In the genomic region with DNA sequence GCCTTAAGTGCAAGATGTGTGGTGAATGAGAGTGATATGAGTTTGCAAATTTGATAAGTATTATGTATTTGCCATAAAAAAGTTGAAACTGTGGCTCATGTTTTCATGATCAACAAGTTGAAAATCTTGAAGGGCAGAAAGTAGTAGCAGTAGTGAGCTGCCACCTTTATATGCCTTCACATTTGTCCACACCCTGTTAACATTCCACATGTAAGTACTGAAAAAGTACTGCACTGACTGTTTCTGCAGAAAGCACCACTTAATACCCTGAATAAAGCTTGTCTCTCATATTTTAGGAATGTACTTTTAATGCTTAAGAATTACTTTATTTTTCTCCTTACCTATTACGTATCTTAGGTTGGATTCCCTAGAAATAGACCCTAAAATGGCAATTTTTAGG, we compare ENCODE assay signal across 27 cellular contexts. TPM values are rescaled to one million over a fixed set of nuclear protein-coding genes. Genes with fewer than 3 reads are reported as not detected.
"Had no signal": no experiment of that assay in that cellular context is flagged by ENCODE, and none has a peak within 500 bp of the region (broad histone marks: within the 10 kb centered on the region; RNA-seq: fewer than 3 reads in every experiment).

No MANE protein-coding gene starts in this region.

- DNase-seq: heart right ventricle; islet precursor cell; kidney glomerular epithelial cell; left cardiac atrium; mesenchymal stem cell; naive thymus-derived CD8-positive, alpha-beta T cell; occipital lobe; right lobe of liver; stimulated activated CD4-positive, alpha-beta T cell treated with anti-CD3 and anti-CD28 coated beads, Interleukin-1b, Interleukin-23, amount 100 ng/mL, for 48 hours; stimulated activated CD4-positive, alpha-beta T cell treated with anti-CD3 and anti-CD28 coated beads, Interleukin-2, amount 100 ng/mL, for 48 hours; stimulated activated CD4-positive, alpha-beta T cell treated with anti-CD3 and anti-CD28 coated beads, Interleukin-4, amount 100 ng/mL, for 4 hours; stimulated activated CD8-positive, alpha-beta memory T cell treated with anti-CD3 and anti-CD28 coated beads, Interleukin-4, amount 100 ng/mL, for 48 hours; stimulated activated naive CD8-positive, alpha-beta T cell treated with anti-CD3 and anti-CD28 coated beads, Interleukin-15, Interleukin-2, amounts not matched to agents 100 U/mL and 50 U/mL, for 24 hours; stomach; testis; thyroid gland; transverse colon; upper lobe of left lung had no signal

- H3K27ac Mint-ChIP-seq: naive thymus-derived CD8-positive, alpha-beta T cell; nephron; neural progenitor cell; stimulated activated memory B cell treated with anti-CD40 and anti-IgM and Interleukin-4, amounts not matched to agents 10 μg/mL and 1 μg/mL and 100 μg/mL, for 72 hours had no signal

- H3K27me3 ChIP-seq: heart right ventricle, hepatocyte, neural progenitor cell, neutrophil, right atrium auricular region, right lobe of liver, stomach, testis, thyroid gland, transverse colon, upper lobe of left lung had no signal

- H3K27ac ChIP-seq: heart right ventricle, hepatocyte, neural progenitor cell, neutrophil, parathyroid adenoma, right atrium auricular region, right lobe of liver, stomach, testis, thyroid gland, transverse colon, upper lobe of left lung had no signal

- H3K9ac ChIP-seq: neural progenitor cell, parathyroid adenoma had no signal

- H3K9me3 ChIP-seq: neutrophil, right atrium auricular region, right lobe of liver, stomach, testis, thyroid gland, transverse colon, upper lobe of left lung had no signal

- FAIRE-seq: urothelium cell line had no signal

- H3K4me2 ChIP-seq: hepatocyte, neural progenitor cell, smooth muscle cell had no signal

- H3K9me3 Mint-ChIP-seq: nephron; neural progenitor cell; stimulated activated memory B cell treated with anti-CD40 and anti-IgM and Interleukin-4, amounts not matched to agents 10 μg/mL and 1 μg/mL and 100 μg/mL, for 72 hours had no signal

- H2AFZ ChIP-seq: hepatocyte, neural progenitor cell, parathyroid adenoma had no signal

- H3K4me3 ChIP-seq: heart right ventricle, hepatocyte, neural progenitor cell, right atrium auricular region, right lobe of liver, smooth muscle cell, stomach, testis, thyroid gland, transverse colon, upper lobe of left lung had no signal

- H3K4me3 Mint-ChIP-seq: naive thymus-derived CD8-positive, alpha-beta T cell; nephron; neural progenitor cell; stimulated activated memory B cell treated with anti-CD40 and anti-IgM and Interleukin-4, amounts not matched to agents 10 μg/mL and 1 μg/mL and 100 μg/mL, for 72 hours had no signal

- H3K4me1 Mint-ChIP-seq: naive thymus-derived CD8-positive, alpha-beta T cell; nephron; stimulated activated memory B cell treated with anti-CD40 and anti-IgM and Interleukin-4, amounts not matched to agents 10 μg/mL and 1 μg/mL and 100 μg/mL, for 72 hours had no signal

- H3K36me3 ChIP-seq: heart right ventricle, neural progenitor cell, neutrophil, right atrium auricular region, right lobe of liver, stomach, thyroid gland, transverse colon, upper lobe of left lung had no signal

- H3K4me1 ChIP-seq: neural progenitor cell, parathyroid adenoma, right atrium auricular region, right lobe of liver, stomach, testis, thyroid gland, transverse colon had no signal

- H3K27me3 Mint-ChIP-seq: stimulated activated memory B cell treated with anti-CD40 and anti-IgM and Interleukin-4, amounts not matched to agents 10 μg/mL and 1 μg/mL and 100 μg/mL, for 72 hours had no signal

- H3K79me2 ChIP-seq: hepatocyte, parathyroid adenoma had no signal

- H3K36me3 Mint-ChIP-seq: naive thymus-derived CD8-positive, alpha-beta T cell; neural progenitor cell; stimulated activated memory B cell treated with anti-CD40 and anti-IgM and Interleukin-4, amounts not matched to agents 10 μg/mL and 1 μg/mL and 100 μg/mL, for 72 hours had no signal

RNA-seq across cellular contexts. Expression of a gene that starts 45.9 kb away (rescaled TPM):
- total RNA-seq: naive thymus-derived CD8-positive, alpha-beta T cell had no signal
- polyA plus RNA-seq: naive thymus-derived CD8-positive, alpha-beta T cell had no signal
